In genomic region chr7:75534727-75535307, GRCh38 we compare ENCODE assay signal across 8 cellular contexts. TPM values are rescaled to one million over a fixed set of nuclear protein-coding genes. Genes with fewer than 3 reads are reported as not detected.
DNase-seq lines count a peak whose midpoint lies in the region; ATAC-seq and TF ChIP-seq lines count a peak whose summit lies in the region.

No MANE protein-coding gene starts in this region.

- H4K20me1 ChIP-seq in Karpas-422 (ENCODE audit: insufficient read depth, low read depth, low read length) = no peaks in the 10 kb centered on the region

- no peak overlapping the region for H3K4me3 Mint-ChIP-seq in dendritic cell treated with granulocyte-macrophage colony-stimulating factor and Interleukin-4, amounts not matched to agents 40 ng/mL and 50 ng/mL, for 4 days

- H3K36me3 Mint-ChIP-seq in dendritic cell treated with granulocyte-macrophage colony-stimulating factor and Interleukin-4, amounts not matched to agents 40 ng/mL and 50 ng/mL, for 4 days (ENCODE audit: low read depth) = peaks cover 48% of the 10 kb centered on the region

- in situ Hi-C loops in HAP-1 (cut with MboI; ENCODE audit: low sequenced_read_pairs) = no loop called here

- no peak overlapping the region for H3K27ac ChIP-seq in Karpas-422 (ENCODE audit: low read length)

- H3K4me3 ChIP-seq in AG10803 (ENCODE audit: low read length) (no peak overlapping the region), Karpas-422 (ENCODE audit: low read length) (peak overlapping the region; percentile 37; the same call in 1 of the 2 replicates), HAP-1 (no peak overlapping the region)

- H3K9me3 ChIP-seq in Karpas-422 (ENCODE audit: low read length) (no peaks in the 10 kb centered on the region), HAP-1 (no peaks in the 10 kb centered on the region)

- no peaks in the 10 kb centered on the region for H3K9me2 ChIP-seq in Karpas-422 (replicated peaks; ENCODE audit: insufficient read depth, low read length)

- H3K36me3 ChIP-seq in Karpas-422 (ENCODE audit: insufficient read depth, low read length) (no peaks in the 10 kb centered on the region), HAP-1 (replicated peaks) (peaks cover 15% of the 10 kb centered on the region)

- no peak for TF ChIP-seq CTCF in AG10803 (conservative IDR thresholded peaks at IDR 0.05; ENCODE audit: low read length)

- ATAC-seq in GM19035 (IDR thresholded peaks at IDR 0.05; ENCODE audit: unreplicated experiment) = peak; percentile 84
- ATAC-seq in HG02588 (IDR thresholded peaks at IDR 0.05; ENCODE audit: unreplicated experiment) = no peak

- no peaks in the 10 kb centered on the region for H3K27me3 Mint-ChIP-seq in dendritic cell treated with granulocyte-macrophage colony-stimulating factor and Interleukin-4, amounts not matched to agents 40 ng/mL and 50 ng/mL, for 4 days

- H3K4me2 ChIP-seq in Karpas-422 (ENCODE audit: low read depth, low read length, poor library complexity, severe bottlenecking) = peak overlapping the region; percentile 28

- H3K79me2 ChIP-seq in Karpas-422 (ENCODE audit: low read length) = no peaks in the 10 kb centered on the region

- H2AFZ ChIP-seq in Karpas-422 (ENCODE audit: low read length) = 0 out of 2 replicates have a peak overlapping the region, but pooled peaks have one; percentile 33

- peak overlapping the region; percentile 77 for H3K27ac Mint-ChIP-seq in dendritic cell treated with granulocyte-macrophage colony-stimulating factor and Interleukin-4, amounts not matched to agents 40 ng/mL and 50 ng/mL, for 4 days

- no peaks in the 10 kb centered on the region for H3K27me3 ChIP-seq in Karpas-422 (ENCODE audit: low read length)
- no peaks in the 10 kb centered on the region for H3K27me3 ChIP-seq in HAP-1 (ENCODE audit: low read depth)

- no peaks in the 10 kb centered on the region for H3K9me3 Mint-ChIP-seq in dendritic cell treated with granulocyte-macrophage colony-stimulating factor and Interleukin-4, amounts not matched to agents 40 ng/mL and 50 ng/mL, for 4 days

- H3K4me1 ChIP-seq in Karpas-422 (ENCODE audit: low read length) (peaks cover 12% of the 10 kb centered on the region), HAP-1 (no peaks in the 10 kb centered on the region)

- peaks cover 18% of the 10 kb centered on the region for H3K4me1 Mint-ChIP-seq in dendritic cell treated with granulocyte-macrophage colony-stimulating factor and Interleukin-4, amounts not matched to agents 40 ng/mL and 50 ng/mL, for 4 days (ENCODE audit: low read depth)

- no peak overlapping the region for H3K9ac ChIP-seq in Karpas-422 (ENCODE audit: low read length)

- intact Hi-C loops in dendritic cell treated with granulocyte-macrophage colony-stimulating factor and Interleukin-4, amounts not matched to agents 40 ng/mL and 50 ng/mL, for 4 days (cut with micrococcal nuclease) = loop anchor here (2.0 kb wide), 1 partner anchor 34 kb away; no protein-coding TSS in a partner anchor

- DNase-seq in AG10803 (ENCODE audit: low read depth) = peak; percentile 72
- DNase-seq in Karpas-422 = peak; percentile 69
- no peak for DNase-seq in DMS79 treated with DMSO at 0.1 percent for 48 hours (lab: John Stamatoyannopoulos, UW)
- DNase-seq in NCI-H69 (lab: John Stamatoyannopoulos, UW) = no peak
- DNase-seq in HAP-1 (ENCODE audit: low spot score in 2 of 2) = no peak

RNA-seq across cellular contexts. Expression of gene SPDYE5, which starts 42.7 kb away (rescaled TPM):
- total RNA-seq in Karpas-422 (2014; rRNA removed; shearing (Covaris generic); ENCODE audit: low replicate concordance) = not detected in 2 replicates

RNA-seq across cellular contexts. Expression of gene POM121C, which starts 48.7 kb away (rescaled TPM):
- total RNA-seq in Karpas-422 (2014; rRNA removed; shearing (Covaris generic); ENCODE audit: low replicate concordance) = 28.0 and 46.1 TPM in 2 replicates

Comparison
In these comparisons a context has a peak if more than half of its experiments do, and no peak if none do; other contexts are left out.
1. DNase-seq: peak in AG10803 (single experiment) and Karpas-422 (single experiment); none in DMS79 treated with DMSO at 0.1 percent for 48 hours (single experiment), NCI-H69 (single experiment) and HAP-1 (0 of 2).